Comparison of ENCODE assay signal across 8 cellular contexts in genomic region chr2:88600038-88600465, GRCh38. TPM values are rescaled to one million over a fixed set of nuclear protein-coding genes. Genes with fewer than 3 reads are reported as not detected.
DNase-seq lines count a peak whose midpoint lies in the region; ATAC-seq and TF ChIP-seq lines count a peak whose summit lies in the region.

No MANE protein-coding gene starts in this region.

- H3K4me1 ChIP-seq in CD8-positive, alpha-beta memory T cell (ENCODE audit: insufficient read depth, low read length) = peaks cover 10% of the 10 kb centered on the region
- H3K4me1 ChIP-seq in neuronal stem cell (ENCODE audit: control insufficient read depth in 2 of 2, insufficient read depth in 1 of 2, low read depth in 1 of 2, low read length in 2 of 2) = peaks cover 6 to 9% of the 10 kb centered on the region in 2 donors

- POLR2A ChIA-PET in CD8-positive, alpha-beta memory T cell (lab: Charles Lee) = interaction anchor here (0.9 to 1.0 kb wide), 2 partner anchors 27 to 28 kb away, joined by 3 to 4 read pairs; partner anchors contain the start of gene EIF2AK3

- no peak overlapping the region for H3K4me3 ChIP-seq in CD8-positive, alpha-beta memory T cell (ENCODE audit: low read length)
- H3K4me3 ChIP-seq in fibroblast of mammary gland (ENCODE audit: control insufficient read depth, low read depth, low read length) (no peak overlapping the region), neuronal stem cell (ENCODE audit: low read length in 2 of 2) (no peak overlapping the region)

- H2AK5ac ChIP-seq in neuronal stem cell (ENCODE audit: low read depth, low read length) = no peak overlapping the region

- no peak overlapping the region for H2BK12ac ChIP-seq in neuronal stem cell (ENCODE audit: low read length)

- H3K18ac ChIP-seq in neuronal stem cell (ENCODE audit: low read length) = no peak overlapping the region

- H4K91ac ChIP-seq in neuronal stem cell (ENCODE audit: low read depth, low read length, poor library complexity) = no peak overlapping the region

- H2BK5ac ChIP-seq in neuronal stem cell (ENCODE audit: low read length) = no peak overlapping the region

- H3K79me1 ChIP-seq in neuronal stem cell (ENCODE audit: low read depth, low read length) = no peaks in the 10 kb centered on the region

- no peaks in the 10 kb centered on the region for H3K9me3 ChIP-seq in CD8-positive, alpha-beta memory T cell (ENCODE audit: low read length)
- no peaks in the 10 kb centered on the region for H3K9me3 ChIP-seq in neuronal stem cell (replicated peaks in 1 of 2; ENCODE audit: control insufficient read depth in 2 of 2, insufficient read depth in 1 of 2, low read depth in 1 of 2, low read length in 2 of 2)

- H3K4me1 Mint-ChIP-seq in CD8-positive, alpha-beta memory T cell = peaks cover 28 to 62% (median 51%) of the 10 kb centered on the region in 3 donors

- H3K23ac ChIP-seq in neuronal stem cell (ENCODE audit: low read depth, low read length, poor library complexity) = no peak overlapping the region

- no peak for TF ChIP-seq CTCF in fibroblast of mammary gland (conservative IDR thresholded peaks at IDR 0.05; ENCODE audit: control insufficient read depth, insufficient read depth, low read depth, low read length)

- peak; percentile 98 for ATAC-seq in GM19324 (IDR thresholded peaks at IDR 0.05; ENCODE audit: low FRiP score, unreplicated experiment)
- ATAC-seq in HG03280 (IDR thresholded peaks at IDR 0.05; ENCODE audit: unreplicated experiment) = peak; percentile 99

- H2BK120ac ChIP-seq in neuronal stem cell (ENCODE audit: low read depth, low read length) = no peak overlapping the region

- H4K8ac ChIP-seq in neuronal stem cell (ENCODE audit: low read depth, low read length) = no peak overlapping the region

- no peak overlapping the region for H3K4me3 Mint-ChIP-seq in CD8-positive, alpha-beta memory T cell

- peak overlapping the region; percentile 7 for H3K27ac ChIP-seq in CD8-positive, alpha-beta memory T cell (ENCODE audit: low read depth, low read length)
- H3K27ac ChIP-seq in neuronal stem cell (replicated peaks; ENCODE audit: low read length) = no peak overlapping the region

- H3K36me3 ChIP-seq in CD8-positive, alpha-beta memory T cell (ENCODE audit: insufficient read depth, low read length) = no peaks in the 10 kb centered on the region
- H3K36me3 ChIP-seq in neuronal stem cell (replicated peaks in 1 of 2; ENCODE audit: control insufficient read depth in 2 of 2, insufficient read depth in 2 of 2, low read length in 2 of 2) = peaks cover 0 to 3% of the 10 kb centered on the region in 2 donors

- H3K36me3 Mint-ChIP-seq in CD8-positive, alpha-beta memory T cell = peaks cover 0 to 4% (median 4%) of the 10 kb centered on the region in 3 donors

- no peaks in the 10 kb centered on the region for H3K27me3 Mint-ChIP-seq in CD8-positive, alpha-beta memory T cell

- DNase-seq in CD8-positive, alpha-beta memory T cell = peak; percentile 10 to 70 (median 19)
- peak; percentile 89 for DNase-seq in NCI-H69 (lab: John Stamatoyannopoulos, UW)
- peak; percentile 12 for DNase-seq in activated T-cell treated with anti-CD3 and anti-CD28 coated beads for 48 hours (ENCODE audit: low read depth)
- peak; percentile 98 for DNase-seq in fibroblast of mammary gland (ENCODE audit: low read depth)
- peak; percentile 35 for DNase-seq in neuronal stem cell (ENCODE audit: low spot score)
- DNase-seq in UCSD-AML1 (lab: John Stamatoyannopoulos, UW; ENCODE audit: unreplicated experiment) = no peak

- no peaks in the 10 kb centered on the region for H3K9me3 Mint-ChIP-seq in CD8-positive, alpha-beta memory T cell

- no peak overlapping the region for H2BK15ac ChIP-seq in neuronal stem cell (ENCODE audit: low read length)

- no peak overlapping the region for H3K4ac ChIP-seq in neuronal stem cell (ENCODE audit: low read length)

- no peak overlapping the region for H3K9ac ChIP-seq in neuronal stem cell (ENCODE audit: low read depth, low read length, poor library complexity)

- no peaks in the 10 kb centered on the region for H3K27me3 ChIP-seq in CD8-positive, alpha-beta memory T cell (ENCODE audit: insufficient read depth, low read length, poor library complexity, severe bottlenecking)
- H3K27me3 ChIP-seq in neuronal stem cell (ENCODE audit: control insufficient read depth in 3 of 3, insufficient read depth in 3 of 3, low read depth in 1 of 3, low read length in 3 of 3) = no peaks in the 10 kb centered on the region

- WGBS in neuronal stem cell (ENCODE audit: extremely low coverage in 2 of 2, insufficient read length in 2 of 2, insufficient replicate concordance in 1 of 2), 2 donors = no CpG with 5 or more reads among the region's 4 CpGs

- H3K4me2 ChIP-seq in neuronal stem cell (ENCODE audit: insufficient read depth, low read length, poor library complexity, severe bottlenecking) = no peak overlapping the region

- H3K27ac Mint-ChIP-seq in CD8-positive, alpha-beta memory T cell = peak overlapping the region; percentile 3 to 90 (median 68)

- H2AFZ ChIP-seq in neuronal stem cell (ENCODE audit: low read length) = no peak overlapping the region

- CTCF ChIA-PET in CD8-positive, alpha-beta memory T cell (lab: Charles Lee) = interaction anchor here (0.8 to 1.1 kb wide), 2 partner anchors 29 to 69 kb away, joined by 3 read pairs; no protein-coding TSS in a partner anchor

- no peak overlapping the region for H3K14ac ChIP-seq in neuronal stem cell (ENCODE audit: low read length)

RNA-seq across cellular contexts. Expression of gene EIF2AK3, which starts 27.2 kb away (rescaled TPM):
- 10 to 100 TPM; 13.0 to 15.0 TPM for total RNA-seq in CD8-positive, alpha-beta memory T cell
- polyA plus RNA-seq in CD8-positive, alpha-beta memory T cell = 10.2 TPM
- 10.9 TPM for polyA plus RNA-seq in neuronal stem cell (2013, experiment 1 of 2)
- 9.6 TPM for polyA plus RNA-seq in neuronal stem cell (2013, experiment 2 of 2)
